In genomic region chr6:33203443-33204164, GRCh38 we compare ENCODE assay signal across 9 cellular contexts. TPM values are rescaled to one million over a fixed set of nuclear protein-coding genes. Genes with fewer than 3 reads are reported as not detected.
DNase-seq lines count a peak whose midpoint lies in the region; ATAC-seq and TF ChIP-seq lines count a peak whose summit lies in the region.
"Had no signal": no experiment of that assay in that cellular context is flagged by ENCODE, and none has a peak within 500 bp of the region (broad histone marks: within the 10 kb centered on the region; RNA-seq: fewer than 3 reads in every experiment).

No MANE protein-coding gene starts in this region.

- H3K4me2 ChIP-seq in smooth muscle cell, result peak overlapping the region; percentile 100

- peak overlapping the region; percentile 99 for H3K27ac Mint-ChIP-seq in activated T-cell treated with anti-CD3 and anti-CD28 coated beads, Interleukin-2, amount 50 U/mL, for 24 hours
- peak overlapping the region; percentile 79 for H3K27ac Mint-ChIP-seq in T-helper 17 cell

- H3K9me3 ChIP-seq in T-helper 17 cell (ENCODE audit: control insufficient read depth, low read length, poor library complexity, severe bottlenecking) (no peaks in the 10 kb centered on the region), iPS-15b (ENCODE audit: control insufficient read depth, insufficient read depth, low read length) (no peaks in the 10 kb centered on the region), smooth muscle cell (replicated peaks; ENCODE audit: low read depth) (no peaks in the 10 kb centered on the region)
- H3K9me3 ChIP-seq: upper lobe of right lung had no signal

- H3K27me3 Mint-ChIP-seq in activated T-cell treated with anti-CD3 and anti-CD28 coated beads, Interleukin-2, amount 50 U/mL, for 24 hours, result no peaks in the 10 kb centered on the region
- no peaks in the 10 kb centered on the region for H3K27me3 Mint-ChIP-seq in T-helper 17 cell

- peaks cover 15% of the 10 kb centered on the region for H3F3A ChIP-seq in smooth muscle cell (ENCODE audit: low read depth)

- H4K20me1 ChIP-seq in smooth muscle cell (ENCODE audit: low read depth), result peaks cover 41% of the 10 kb centered on the region

- TF ChIP-seq CTCF in smooth muscle cell (IDR thresholded peaks at IDR 0.05; ENCODE audit: borderline replicate concordance, insufficient read depth, poor library complexity, severe bottlenecking), result no peak

- peaks cover 16% of the 10 kb centered on the region for H3K4me1 ChIP-seq in iPS-15b (ENCODE audit: control insufficient read depth, insufficient read depth, low read length)
- peaks cover 43% of the 10 kb centered on the region for H3K4me1 ChIP-seq in smooth muscle cell (ENCODE audit: low read depth)

- peaks cover 65% of the 10 kb centered on the region for H3K36me3 Mint-ChIP-seq in activated T-cell treated with anti-CD3 and anti-CD28 coated beads, Interleukin-2, amount 50 U/mL, for 24 hours (ENCODE audit: low read depth)
- peaks cover 6% of the 10 kb centered on the region for H3K36me3 Mint-ChIP-seq in T-helper 17 cell (ENCODE audit: low read depth)

- POLR2A ChIA-PET in HEK293T (lab: Yijun Ruan, JAX), result interaction anchor here (1.2 kb wide), 2 partner anchors 74 to 232 kb away, joined by 3 read pairs; no protein-coding TSS in a partner anchor

- H3K27ac ChIP-seq in smooth muscle cell (ENCODE audit: low read depth), result peak overlapping the region; percentile 98

- CTCF ChIA-PET in HEK293T (lab: Yijun Ruan, JAX), result no interaction called here

- peak overlapping the region; percentile 98 for H3K4me3 Mint-ChIP-seq in activated T-cell treated with anti-CD3 and anti-CD28 coated beads, Interleukin-2, amount 50 U/mL, for 24 hours
- H3K4me3 Mint-ChIP-seq in T-helper 17 cell, result peak overlapping the region; percentile 93

- H3K36me3 ChIP-seq in iPS-15b (ENCODE audit: control insufficient read depth, insufficient read depth, low read length) (peaks cover 25% of the 10 kb centered on the region), smooth muscle cell (ENCODE audit: low read depth) (peaks cover 6% of the 10 kb centered on the region)

- H3K9me3 Mint-ChIP-seq in activated T-cell treated with anti-CD3 and anti-CD28 coated beads, Interleukin-2, amount 50 U/mL, for 24 hours, result no peaks in the 10 kb centered on the region

- H3K79me2 ChIP-seq in smooth muscle cell (ENCODE audit: low read depth), result peaks cover 45% of the 10 kb centered on the region

- ATAC-seq in T-helper 17 cell (no peak), HG03025 (IDR thresholded peaks at IDR 0.05; ENCODE audit: low FRiP score, unreplicated experiment) (no peak)

- DNase-seq in activated T-cell treated with anti-CD3 and anti-CD28 coated beads, Interleukin-2, amount 50 U/mL, for 24 hours, result no peak
- DNase-seq in activated T-cell treated with anti-CD3 and anti-CD28 coated beads, Interleukin-2, amount 50 U/mL, for 48 hours, result no peak
- DNase-seq in T-helper 17 cell, result no peak
- no peak for DNase-seq in smooth muscle cell (lab: John Stamatoyannopoulos, UW; ENCODE audit: unreplicated experiment)
- DNase-seq in HEK293T (ENCODE audit: extremely low spot score), result no peak
- DNase-seq in NCI-H526 treated with DMSO at 0.1 percent for 48 hours (lab: John Stamatoyannopoulos, UW), result no peak

- H3K9ac ChIP-seq in iPS-15b (ENCODE audit: low read depth, low read length) (no peak overlapping the region), smooth muscle cell (ENCODE audit: low read depth) (no peak overlapping the region)

- no peak overlapping the region for H2AFZ ChIP-seq in smooth muscle cell (ENCODE audit: low read depth)

- peak overlapping the region; percentile 23 for H3K4me3 ChIP-seq in iPS-15b (ENCODE audit: low read depth, low read length)
- H3K4me3 ChIP-seq in smooth muscle cell, result peak overlapping the region; percentile 88

- H3K27me3 ChIP-seq in iPS-15b (ENCODE audit: control insufficient read depth, insufficient read depth, low read length) (peaks cover 28% of the 10 kb centered on the region), smooth muscle cell (ENCODE audit: low read depth) (no peaks in the 10 kb centered on the region)
- H3K27me3 ChIP-seq: upper lobe of right lung had no signal

- 95% methylated on average over 7 of the region's 7 CpGs for WGBS in smooth muscle cell (ENCODE audit: low lambda C conversion rate)

- peaks cover 67% of the 10 kb centered on the region for H3K4me1 Mint-ChIP-seq in activated T-cell treated with anti-CD3 and anti-CD28 coated beads, Interleukin-2, amount 50 U/mL, for 24 hours (ENCODE audit: low read depth)
- H3K4me1 Mint-ChIP-seq in T-helper 17 cell, result peaks cover 59% of the 10 kb centered on the region

TF ChIP-seq in HEK293T, 16 proteins besides CTCF, POLR2A, EP300 and RAD21:
- no peak for TF ChIP-seq BHLHE40 (IDR thresholded peaks at IDR 0.05; ENCODE audit: borderline replicate concordance)
- no peak for TF ChIP-seq HDGF (IDR thresholded peaks at IDR 0.05; ENCODE audit: borderline replicate concordance)
- no peak for TF ChIP-seq SP1 (IDR thresholded peaks at IDR 0.05)
- TF ChIP-seq ELF4 (IDR thresholded peaks at IDR 0.05), result no peak
- no peak for TF ChIP-seq FOXK2 (IDR thresholded peaks at IDR 0.05)
- TF ChIP-seq FOXM1 (IDR thresholded peaks at IDR 0.05; ENCODE audit: borderline replicate concordance), result no peak
- no peak for TF ChIP-seq TARDBP (IDR thresholded peaks at IDR 0.05)
- TF ChIP-seq L3MBTL2 (conservative IDR thresholded peaks at IDR 0.05), result no peak
- no peak for TF ChIP-seq ZNF384 (IDR thresholded peaks at IDR 0.05)
- TF ChIP-seq ARNT (IDR thresholded peaks at IDR 0.05), result no peak
- TF ChIP-seq PKNOX1 (IDR thresholded peaks at IDR 0.05), result no peak
- no peak for TF ChIP-seq FOXA1 (IDR thresholded peaks at IDR 0.05)
- TF ChIP-seq NFRKB (IDR thresholded peaks at IDR 0.05), result no peak
- TF ChIP-seq LEF1 (IDR thresholded peaks at IDR 0.05; ENCODE audit: borderline replicate concordance), result no peak
- no peak for TF ChIP-seq CTBP1 (IDR thresholded peaks at IDR 0.05; ENCODE audit: borderline replicate concordance)

RNA-seq across cellular contexts. Expression of gene HSD17B8, which starts 0.9 kb away (rescaled TPM):
- total RNA-seq in T-helper 17 cell (10 to 100 TPM in 1 of 2 donors, 1 to 10 TPM in 1; 7.6 to 11.9 TPM), smooth muscle cell (2.9 and 4.9 TPM in 2 replicates)
- polyA plus RNA-seq in smooth muscle cell, result 3.7 and 9.6 TPM in 2 replicates

RNA-seq across cellular contexts. Expression of gene SLC39A7, which starts 2.9 kb away (rescaled TPM):
- total RNA-seq in T-helper 17 cell (10 to 100 TPM; 22.4 to 25.8 TPM), smooth muscle cell (112 and 140 TPM in 2 replicates)
- polyA plus RNA-seq in smooth muscle cell, result 87.2 and 89.5 TPM in 2 replicates

RNA-seq across cellular contexts. Expression of gene RXRB, which starts 3.1 kb away (rescaled TPM):
- total RNA-seq in T-helper 17 cell, result 10 to 100 TPM; 51.0 to 64.4 TPM
- 24.3 and 25.7 TPM in 2 replicates for total RNA-seq in smooth muscle cell
- polyA plus RNA-seq in smooth muscle cell, result 28.2 and 33.7 TPM in 2 replicates

RNA-seq across cellular contexts. Expression of gene RING1, which starts 4.7 kb away (rescaled TPM):
- total RNA-seq in T-helper 17 cell, result 10 to 100 TPM; 27.9 to 28.2 TPM
- total RNA-seq in smooth muscle cell, result 23.4 and 32.2 TPM in 2 replicates
- polyA plus RNA-seq in smooth muscle cell, result 31.6 and 35.1 TPM in 2 replicates

RNA-seq across cellular contexts. Expression of gene COL11A2, which starts 11.3 kb away (rescaled TPM):
- under 1 TPM; 0.52 to 0.89 TPM for total RNA-seq in T-helper 17 cell
- 0.36 and 1.1 TPM in 2 replicates for total RNA-seq in smooth muscle cell
- 1.2 and 1.5 TPM in 2 replicates for polyA plus RNA-seq in smooth muscle cell
